In the genomic region with DNA sequence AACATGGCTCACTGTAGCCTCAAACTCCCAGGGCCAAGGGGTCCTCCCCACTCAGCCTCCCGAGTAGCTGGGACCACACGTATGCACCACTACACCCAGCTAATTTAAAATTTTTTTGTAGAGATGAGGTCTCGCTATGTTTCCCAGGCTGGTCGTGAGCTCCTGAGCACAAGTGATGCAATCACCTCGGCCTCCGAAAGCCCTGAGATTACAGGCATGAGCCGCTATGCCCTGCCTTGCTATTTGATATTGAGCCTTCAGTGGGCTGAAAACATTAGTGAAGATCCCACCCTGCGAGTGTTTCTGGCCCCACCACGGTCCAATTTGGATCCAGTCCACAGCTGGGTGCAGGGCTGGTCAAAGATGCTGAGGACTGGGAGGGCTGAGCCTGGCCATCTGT, we compare ENCODE assay signal across 19 cellular contexts.
DNase-seq lines count a peak whose midpoint lies in the region.
"Had no signal": no experiment of that assay in that cellular context is flagged by ENCODE, and none has a peak within 500 bp of the region (broad histone marks: within the 10 kb centered on the region; RNA-seq: fewer than 3 reads in every experiment).

No MANE protein-coding gene starts in this region.

- no peaks in the 10 kb centered on the region for H3K4me1 ChIP-seq in neuronal stem cell (ENCODE audit: control insufficient read depth in 2 of 2, insufficient read depth in 1 of 2, low read depth in 1 of 2, low read length in 2 of 2)
- H3K4me1 ChIP-seq: BE2C had no signal

- peaks cover 7% of the 10 kb centered on the region for H3K4me1 Mint-ChIP-seq in activated naive CD4-positive, alpha-beta T cell treated with anti-CD3 and anti-CD28 coated beads, Interleukin-2, amount 50 U/mL, for 24 hours

- H4K91ac ChIP-seq in neuronal stem cell (ENCODE audit: low read depth, low read length, poor library complexity): no peak overlapping the region

- no peak overlapping the region for H3K23ac ChIP-seq in neuronal stem cell (ENCODE audit: low read depth, low read length, poor library complexity)

- no peak overlapping the region for H3K27ac ChIP-seq in neuronal stem cell (replicated peaks; ENCODE audit: low read length)

- no peaks in the 10 kb centered on the region for H3K9me3 ChIP-seq in neuronal stem cell (replicated peaks in 1 of 2; ENCODE audit: control insufficient read depth in 2 of 2, insufficient read depth in 1 of 2, low read depth in 1 of 2, low read length in 2 of 2)
- H3K9me3 ChIP-seq: BE2C had no signal

- no peaks in the 10 kb centered on the region for H3K27me3 ChIP-seq in neuronal stem cell (ENCODE audit: control insufficient read depth in 3 of 3, insufficient read depth in 3 of 3, low read depth in 1 of 3, low read length in 3 of 3)
- H3K27me3 ChIP-seq: BE2C had no signal

- H2AFZ ChIP-seq in neuronal stem cell (ENCODE audit: low read length): no peak overlapping the region

- H3K18ac ChIP-seq in neuronal stem cell (ENCODE audit: low read length): peak overlapping the region; percentile 38

- no peak overlapping the region for H2BK15ac ChIP-seq in neuronal stem cell (ENCODE audit: low read length)

- H2BK5ac ChIP-seq in neuronal stem cell (ENCODE audit: low read length): no peak overlapping the region

- H3K4me3 Mint-ChIP-seq in activated naive CD4-positive, alpha-beta T cell treated with anti-CD3 and anti-CD28 coated beads, Interleukin-2, amount 50 U/mL, for 24 hours: no peak overlapping the region
- H3K4me3 Mint-ChIP-seq: CD4-positive, CD25-positive, alpha-beta regulatory T cell; CD8-positive, alpha-beta memory T cell; H9 had no signal

- no CpG with 5 or more reads among the region's 9 CpGs for WGBS in neuronal stem cell (ENCODE audit: extremely low coverage in 2 of 2, insufficient read length in 2 of 2, insufficient replicate concordance in 1 of 2), 2 donors

- H2BK120ac ChIP-seq in neuronal stem cell (ENCODE audit: low read depth, low read length): no peak overlapping the region

- H3K36me3 Mint-ChIP-seq in activated naive CD4-positive, alpha-beta T cell treated with anti-CD3 and anti-CD28 coated beads, Interleukin-2, amount 50 U/mL, for 24 hours: no peaks in the 10 kb centered on the region
- H3K36me3 Mint-ChIP-seq: CD4-positive, CD25-positive, alpha-beta regulatory T cell; CD8-positive, alpha-beta memory T cell had no signal

- no peak overlapping the region for H3K14ac ChIP-seq in neuronal stem cell (ENCODE audit: low read length)

- H4K8ac ChIP-seq in neuronal stem cell (ENCODE audit: low read depth, low read length): no peak overlapping the region

- H3K27ac Mint-ChIP-seq in activated naive CD4-positive, alpha-beta T cell treated with anti-CD3 and anti-CD28 coated beads, Interleukin-2, amount 50 U/mL, for 24 hours: peak overlapping the region; percentile 17
- H3K27ac Mint-ChIP-seq: CD4-positive, CD25-positive, alpha-beta regulatory T cell had no signal

- peak overlapping the region; percentile 44 for H3K9ac ChIP-seq in neuronal stem cell (ENCODE audit: low read depth, low read length, poor library complexity)

- H2AK5ac ChIP-seq in neuronal stem cell (ENCODE audit: low read depth, low read length): no peak overlapping the region

- H3K27me3 Mint-ChIP-seq in activated naive CD4-positive, alpha-beta T cell treated with anti-CD3 and anti-CD28 coated beads, Interleukin-2, amount 50 U/mL, for 24 hours: peaks cover 5% of the 10 kb centered on the region

- H3K4me3 ChIP-seq in neuronal stem cell (ENCODE audit: low read length in 2 of 2): no peak overlapping the region
- H3K4me3 ChIP-seq: GM12878 had no signal

- H3K4ac ChIP-seq in neuronal stem cell (ENCODE audit: low read length): no peak overlapping the region

- no peaks in the 10 kb centered on the region for H3K9me3 Mint-ChIP-seq in activated naive CD4-positive, alpha-beta T cell treated with anti-CD3 and anti-CD28 coated beads, Interleukin-2, amount 50 U/mL, for 24 hours
- H3K9me3 Mint-ChIP-seq: CD4-positive, CD25-positive, alpha-beta regulatory T cell; CD8-positive, alpha-beta memory T cell; H9 had no signal

- H2BK12ac ChIP-seq in neuronal stem cell (ENCODE audit: low read length): no peak overlapping the region

- H3K4me2 ChIP-seq in neuronal stem cell (ENCODE audit: insufficient read depth, low read length, poor library complexity, severe bottlenecking): no peak overlapping the region

- no peaks in the 10 kb centered on the region for H3K36me3 ChIP-seq in neuronal stem cell (replicated peaks in 1 of 2; ENCODE audit: control insufficient read depth in 2 of 2, insufficient read depth in 2 of 2, low read length in 2 of 2)
- H3K36me3 ChIP-seq: BE2C had no signal

- no peaks in the 10 kb centered on the region for H3K79me1 ChIP-seq in neuronal stem cell (ENCODE audit: low read depth, low read length)

- DNase-seq in activated naive CD4-positive, alpha-beta T cell (lab: John Stamatoyannopoulos, UW): no peak
- DNase-seq in amniotic epithelial cell (ENCODE audit: low read depth) (peak; percentile 13), neuronal stem cell (ENCODE audit: low spot score) (no peak), Ammon's horn (ENCODE audit: low spot score) (no peak), HUDEP-2 (lab: John Stamatoyannopoulos, UW; ENCODE audit: unreplicated experiment in 76 of 76) (no peak), NCI-H1105 (lab: John Stamatoyannopoulos, UW) (no peak)
- DNase-seq: 8988T; BE2C; C1 segment of cervical spinal cord; CD4-positive, CD25-positive, alpha-beta regulatory T cell; CD8-positive, alpha-beta memory T cell; COR-L47; DMS 273 treated with DMSO at 0.1 percent for 48 hours; DMS53; DND-41; EL; H9 had no signal
